Comparison of ENCODE assay signal across 8 cellular contexts in the genomic region with DNA sequence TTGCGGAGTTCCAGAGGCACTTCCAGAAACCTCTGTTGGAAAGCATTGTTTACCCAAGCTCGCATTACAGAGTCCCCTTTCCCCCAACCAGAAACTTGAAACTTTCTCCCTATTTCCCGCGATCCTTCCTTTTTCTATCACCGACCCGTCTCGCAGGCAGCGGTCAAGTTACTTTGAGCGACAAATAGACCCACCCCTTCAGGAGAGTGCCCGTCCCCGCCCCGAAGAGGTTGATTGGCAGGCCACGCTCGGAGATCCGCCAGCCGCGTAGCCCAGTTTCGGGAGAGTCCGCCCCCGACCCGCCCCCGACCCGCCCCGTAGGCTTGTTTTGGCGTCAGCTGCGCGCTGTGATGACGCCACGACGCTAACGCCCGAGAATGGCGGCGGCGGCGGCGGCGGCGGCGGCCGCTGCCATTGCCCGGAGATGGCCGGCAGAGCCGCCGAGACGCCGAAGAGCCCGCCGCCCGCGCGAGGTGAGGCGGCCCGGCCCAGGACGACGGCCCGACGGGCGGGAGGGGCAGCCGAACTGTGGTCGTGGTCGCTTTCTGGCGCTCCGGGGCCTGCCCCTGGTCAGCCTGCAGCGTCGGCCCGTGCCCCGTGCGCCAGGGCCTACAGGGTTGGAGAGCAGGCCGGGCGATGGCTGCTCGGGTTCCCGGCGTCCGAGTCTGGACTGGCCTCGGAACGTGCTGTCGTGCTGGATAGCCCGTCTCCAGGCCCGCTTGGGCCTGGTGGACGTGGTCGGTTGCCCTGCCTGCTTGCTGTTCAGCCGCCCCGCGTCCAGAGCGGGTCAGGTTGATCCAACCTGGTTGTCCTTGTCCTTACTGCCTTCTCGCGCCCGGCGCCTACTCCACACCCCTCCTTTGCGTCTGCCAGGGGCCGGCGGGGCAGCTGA. TPM values are rescaled to one million over a fixed set of nuclear protein-coding genes. Genes with fewer than 3 reads are reported as not detected.
A peak's percentile ranks its signal among the peaks of the same experiment; 100 is the strongest.
DNase-seq lines count a peak whose midpoint lies in the region; ATAC-seq and TF ChIP-seq lines count a peak whose summit lies in the region.

A gene (plus strand): TSS at position 356 of the 892 bp plus-strand sequence. CDS start 15,496 bp downstream, outside the sequence.

- H3K27ac Mint-ChIP-seq in CD14-positive monocyte: peak within 1 kb of the TSS; percentile 93 to 98 (median 95)
- peak within 1 kb of the TSS; percentile 89 for H3K27ac Mint-ChIP-seq in activated CD4-positive, alpha-beta memory T cell treated with anti-CD3 and anti-CD28 coated beads for 36 hours

- H3K9me3 Mint-ChIP-seq in CD14-positive monocyte: no peaks in the 10 kb centered on the region
- H3K9me3 Mint-ChIP-seq in activated CD4-positive, alpha-beta memory T cell treated with anti-CD3 and anti-CD28 coated beads for 36 hours: no peaks in the 10 kb centered on the region

- H3K4me1 Mint-ChIP-seq in CD14-positive monocyte: peaks cover 24% of the 10 kb centered on the region
- H3K4me1 Mint-ChIP-seq in activated CD4-positive, alpha-beta memory T cell treated with anti-CD3 and anti-CD28 coated beads for 36 hours (ENCODE audit: low read depth): peaks cover 29% of the 10 kb centered on the region

- H3K27me3 ChIP-seq in right lobe of liver: no peaks in the 10 kb centered on the region

- TF ChIP-seq CTCF in CD14-positive monocyte (IDR thresholded peaks at IDR 0.05) (no peak), right lobe of liver (IDR thresholded peaks at IDR 0.05) (no peak)

- no peaks in the 10 kb centered on the region for H3K9me3 ChIP-seq in right lobe of liver

- POLR2A ChIA-PET in activated CD4-positive, alpha-beta memory T cell treated with anti-CD3 and anti-CD28 coated beads for 36 hours (lab: Charles Lee): interaction anchor here (0.6 to 3.4 kb wide), 6 partner anchors 36 to 349 kb away, joined by 3 to 18 read pairs (median 4); a partner anchor contains a TSS

- WGBS in right lobe of liver (ENCODE audit: insufficient coverage, low coverage, low lambda C conversion rate, missing lambda C conversion rate): under 1% methylated on average over 20 of the region's 93 CpGs

- DNase-seq in CD14-positive monocyte (ENCODE audit: low spot score) (peak; percentile 95), HK-2 (ENCODE audit: unreplicated experiment) (peak; percentile 97), NCI-H82 treated with DMSO at 0.1 percent for 48 hours (lab: John Stamatoyannopoulos, UW; ENCODE audit: unreplicated experiment) (peak; percentile 90), dermis microvascular lymphatic vessel endothelial cell (ENCODE audit: low read depth in 2 of 2) (peak; percentile 83 to 97), right lobe of liver (peak; percentile 98)
- DNase-seq in activated CD4-positive, alpha-beta memory T cell treated with anti-CD3 and anti-CD28 coated beads for 36 hours: peak; percentile 98
- peak; percentile 96 for DNase-seq in stimulated activated CD4-positive, alpha-beta T cell treated with anti-CD3 and anti-CD28 coated beads, Interleukin-4, amount 100 ng/mL, for 24 hours

- CTCF ChIA-PET in activated CD4-positive, alpha-beta memory T cell treated with anti-CD3 and anti-CD28 coated beads for 36 hours (lab: Charles Lee): interaction anchor here (0.6 to 3.5 kb wide), 6 partner anchors 10 to 373 kb away, joined by 3 to 30 read pairs (median 4); a partner anchor contains a TSS

- intact Hi-C loops in CD14-positive monocyte (cut with micrococcal nuclease): loop anchor here in 1 of 2 donors (5.0 kb wide), 3 partner anchors 44 to 331 kb away; a partner anchor contains a TSS
- intact Hi-C loops in activated CD4-positive, alpha-beta memory T cell treated with anti-CD3 and anti-CD28 coated beads for 36 hours (cut with micrococcal nuclease): loop anchor here (1.0 to 2.0 kb wide), 4 partner anchors 25 to 130 kb away; a partner anchor contains a TSS
- intact Hi-C loops in right lobe of liver (cut with DNase I): no loop called here

- peak within 1 kb of the TSS; percentile 92 to 95 (median 92) for H3K27ac ChIP-seq in right lobe of liver

- ATAC-seq in GM19438 (IDR thresholded peaks at IDR 0.05; ENCODE audit: low read depth, unreplicated experiment) (peak; percentile 92), right lobe of liver (peak; percentile 97 to 99 (median 99))

- peaks cover 5 to 15% of the 10 kb centered on the region in 2 donors for H3K36me3 Mint-ChIP-seq in CD14-positive monocyte
- no peaks in the 10 kb centered on the region for H3K36me3 Mint-ChIP-seq in activated CD4-positive, alpha-beta memory T cell treated with anti-CD3 and anti-CD28 coated beads for 36 hours

- TF ChIP-seq POLR2A in right lobe of liver (IDR thresholded peaks at IDR 0.05): peak; percentile 82

- H3K4me1 ChIP-seq in right lobe of liver: peaks cover 0 to 14% (median 4%) of the 10 kb centered on the region in 4 donors

- H3K4me3 ChIP-seq in right lobe of liver: peak within 1 kb of the TSS; percentile 87 to 97 (median 96)

- no peaks in the 10 kb centered on the region for H3K27me3 Mint-ChIP-seq in CD14-positive monocyte (ENCODE audit: low read depth in 3 of 3)
- no peaks in the 10 kb centered on the region for H3K27me3 Mint-ChIP-seq in activated CD4-positive, alpha-beta memory T cell treated with anti-CD3 and anti-CD28 coated beads for 36 hours

- H3K4me3 Mint-ChIP-seq in CD14-positive monocyte: peak within 1 kb of the TSS; percentile 89 to 95
- H3K4me3 Mint-ChIP-seq in activated CD4-positive, alpha-beta memory T cell treated with anti-CD3 and anti-CD28 coated beads for 36 hours: peak within 1 kb of the TSS; percentile 96

- no peaks in the 10 kb centered on the region for H3K36me3 ChIP-seq in right lobe of liver

RNA-seq across cellular contexts. Expression of the gene that starts here (rescaled TPM):
- polyA plus RNA-seq in CD14-positive monocyte: 10 to 100 TPM; 11.0 to 19.7 TPM
- 10 to 100 TPM in 1 of 2 experiments, 1 to 10 TPM in 1; 10.0 to 11.7 TPM for total RNA-seq in activated CD4-positive, alpha-beta memory T cell treated with anti-CD3 and anti-CD28 coated beads for 36 hours
- total RNA-seq in dermis microvascular lymphatic vessel endothelial cell (8.7 and 17.6 TPM in 2 replicates), right lobe of liver (10 to 100 TPM in 4 of 6 experiments, 1 to 10 TPM in 2; 6.7 to 22.6 (median 13.2) TPM)

Comparison
In these comparisons a context has a peak if more than half of its experiments do, and no peak if none do; other contexts are left out.
1. Peak in every context shown above with its lines: DNase-seq, ATAC-seq, H3K4me3 ChIP-seq and H3K27ac ChIP-seq.